Comparison of ENCODE assay signal across 23 cellular contexts in genomic region chr15:38441130-38441519, GRCh38. TPM values are rescaled to one million over a fixed set of nuclear protein-coding genes. Genes with fewer than 3 reads are reported as not detected.
DNase-seq lines count a peak whose midpoint lies in the region; TF ChIP-seq lines count a peak whose summit lies in the region.
"Had no signal": no experiment of that assay in that cellular context is flagged by ENCODE, and none has a peak within 500 bp of the region (broad histone marks: within the 10 kb centered on the region; RNA-seq: fewer than 3 reads in every experiment).

No MANE protein-coding gene starts in this region.

- peaks cover 9% of the 10 kb centered on the region for H3K27me3 Mint-ChIP-seq in H9 (ENCODE audit: low read depth)
- H3K27me3 Mint-ChIP-seq in activated T-helper 1 cell treated with anti-CD3 and anti-CD28 coated beads, Interleukin-12 subunit alpha, Interleukin-12 subunit beta, Interleukin-2, Interleukin-4 antibody, amounts not matched to agents 30 ng/mL and 10 ng/mL and 1 ng/mL, durations not matched to agents 14 hours and 24 hours and 36 hours (ENCODE audit: insufficient read depth): peaks cover 44% of the 10 kb centered on the region

- H3K4me2 ChIP-seq in H9 (ENCODE audit: insufficient read depth, insufficient read length, low read length): no peak overlapping the region

- H4K5ac ChIP-seq in H9 (ENCODE audit: insufficient read length, low read depth, low read length): no peak overlapping the region

- H3K27me3 ChIP-seq in H9 (ENCODE audit: insufficient read depth, low read length): no peaks in the 10 kb centered on the region
- H3K27me3 ChIP-seq: sigmoid colon had no signal

- no peak overlapping the region for H3K18ac ChIP-seq in H9 (ENCODE audit: insufficient read length, low read depth, low read length)

- no peak overlapping the region for H2BK20ac ChIP-seq in H9 (ENCODE audit: low read depth, low read length, poor library complexity, severe bottlenecking)

- no peak overlapping the region for H2BK120ac ChIP-seq in H9 (ENCODE audit: low read depth, low read length, poor library complexity, severe bottlenecking)

- no peak overlapping the region for H3K27ac ChIP-seq in H9 (ENCODE audit: insufficient read length, low read depth, low read length)
- H3K27ac ChIP-seq: 22Rv1, sigmoid colon had no signal

- H3K27ac Mint-ChIP-seq in H9: 0 out of 7 replicates have a peak overlapping the region, but pooled peaks of 1 of the 3 experiments have one; percentile 48
- peak overlapping the region; percentile 56 for H3K27ac Mint-ChIP-seq in activated T-helper 1 cell treated with anti-CD3 and anti-CD28 coated beads, Interleukin-12 subunit alpha, Interleukin-12 subunit beta, Interleukin-2, Interleukin-4 antibody, amounts not matched to agents 30 ng/mL and 10 ng/mL and 1 ng/mL, durations not matched to agents 14 hours and 24 hours and 36 hours
- H3K27ac Mint-ChIP-seq: activated CD8-positive, alpha-beta T cell treated with anti-CD3 and anti-CD28 coated beads, Interleukin-2, amount 10 ng/mL, durations not matched to agents 7 days and 5 days; activated naive CD8-positive, alpha-beta T cell treated with anti-CD3 and anti-CD28 coated beads, Interleukin-2, amount 50 U/mL, for 24 hours; CD4-positive, alpha-beta memory T cell; nephron progenitor cell had no signal

- WGBS in H9 (ENCODE audit: extremely low coverage, insufficient read length, low lambda C conversion rate): no CpG with 5 or more reads among the region's 3 CpGs

- no peaks in the 10 kb centered on the region; a peak in 1 of 7 replicates for H3K36me3 Mint-ChIP-seq in H9 (ENCODE audit: insufficient read depth in 1 of 3, low read depth in 3 of 3)
- H3K36me3 Mint-ChIP-seq in activated T-helper 1 cell treated with anti-CD3 and anti-CD28 coated beads, Interleukin-12 subunit alpha, Interleukin-12 subunit beta, Interleukin-2, Interleukin-4 antibody, amounts not matched to agents 30 ng/mL and 10 ng/mL and 1 ng/mL, durations not matched to agents 14 hours and 24 hours and 36 hours (ENCODE audit: low read depth): no peaks in the 10 kb centered on the region
- H3K36me3 Mint-ChIP-seq: CD4-positive, alpha-beta memory T cell had no signal

- no peak overlapping the region for H4K91ac ChIP-seq in H9 (ENCODE audit: insufficient read length, low read depth, low read length)

- intact Hi-C loops in activated T-helper 1 cell treated with anti-CD3 and anti-CD28 coated beads, Interleukin-12 subunit alpha, Interleukin-12 subunit beta, Interleukin-2, Interleukin-4 antibody, amounts not matched to agents 30 ng/mL and 10 ng/mL and 1 ng/mL, durations not matched to agents 14 hours and 24 hours and 36 hours (cut with micrococcal nuclease): loop anchor here (2.0 to 5.0 kb wide), 2 partner anchors 16 to 376 kb away; no protein-coding TSS in a partner anchor

- no peak overlapping the region for H2AFZ ChIP-seq in H9 (ENCODE audit: low read length)

- no peaks in the 10 kb centered on the region for H3K9me3 ChIP-seq in H9 (ENCODE audit: control insufficient read depth, low read depth, low read length)
- H3K9me3 ChIP-seq: sigmoid colon had no signal

- no peak overlapping the region for H2AK5ac ChIP-seq in H9 (ENCODE audit: insufficient read length, low read length)

- H3K4me1 Mint-ChIP-seq in H9: peaks cover 5 to 7% of the 10 kb centered on the region in 2 experiments
- H3K4me1 Mint-ChIP-seq in activated T-helper 1 cell treated with anti-CD3 and anti-CD28 coated beads, Interleukin-12 subunit alpha, Interleukin-12 subunit beta, Interleukin-2, Interleukin-4 antibody, amounts not matched to agents 30 ng/mL and 10 ng/mL and 1 ng/mL, durations not matched to agents 14 hours and 24 hours and 36 hours (ENCODE audit: low read depth): peaks cover 18% of the 10 kb centered on the region

- H3K56ac ChIP-seq in H9 (ENCODE audit: insufficient read length, low read depth, low read length): no peak overlapping the region

- H3K4ac ChIP-seq in H9 (ENCODE audit: low read depth, low read length): no peak overlapping the region

- H3K14ac ChIP-seq in H9 (ENCODE audit: insufficient read depth, low read length): no peak overlapping the region

- H3K23me2 ChIP-seq in H9 (ENCODE audit: insufficient read length, low read depth, low read length, poor library complexity, severe bottlenecking): no peaks in the 10 kb centered on the region

- no peaks in the 10 kb centered on the region for H3K4me1 ChIP-seq in H9 (ENCODE audit: insufficient read depth, low read length)

- peak; percentile 24 for DNase-seq in NCI-H2171 treated with DMSO at 0.1 percent for 48 hours (lab: John Stamatoyannopoulos, UW)
- DNase-seq in NCI-H2171 (lab: John Stamatoyannopoulos, UW): no peak
- no peak for DNase-seq in H9
- DNase-seq in activated T-helper 1 cell treated with anti-CD3 and anti-CD28 coated beads, Interleukin-12 subunit alpha, Interleukin-12 subunit beta, Interleukin-2, Interleukin-4 antibody, amounts not matched to agents 30 ng/mL and 10 ng/mL and 1 ng/mL, durations not matched to agents 14 hours and 24 hours and 36 hours (ENCODE audit: low spot score): no peak
- peak; percentile 4 for DNase-seq in retina
- no peak for DNase-seq in NCI-H128 (lab: John Stamatoyannopoulos, UW; ENCODE audit: unreplicated experiment)
- no peak for DNase-seq in Kasumi-1 (lab: John Stamatoyannopoulos, UW)
- DNase-seq in SIG-M5 treated with dmso at 0.1 percent for 504 hours (lab: John Stamatoyannopoulos, UW; ENCODE audit: unreplicated experiment): no peak
- DNase-seq: activated CD8-positive, alpha-beta T cell treated with anti-CD3 and anti-CD28 coated beads, Interleukin-2, amount 10 ng/mL, durations not matched to agents 7 days and 5 days; activated effector memory CD4-positive, alpha-beta T cell treated with anti-CD3 and anti-CD28 coated beads, Interleukin-2, amount 50 U/mL, for 16 hours; activated naive CD8-positive, alpha-beta T cell treated with anti-CD3 and anti-CD28 coated beads, Interleukin-2, amount 50 U/mL, for 24 hours; CD4-positive, alpha-beta memory T cell; central memory CD4-positive, alpha-beta T cell; dermis blood vessel endothelial cell; DMS 273 treated with DMSO at 0.1 percent for 48 hours; HCEC 1CT; kidney glomerular epithelial cell; NCI-H1048; SIG-M5; sigmoid colon; stimulated activated naive CD4-positive, alpha-beta T cell treated with Interleukin-2 at 50 U/mL for 16 hours had no signal

- no peak overlapping the region for H3K9ac ChIP-seq in H9 (ENCODE audit: extremely low read depth, insufficient read length, low read length)

- H2BK12ac ChIP-seq in H9 (ENCODE audit: insufficient read length, low read depth, low read length): peak overlapping the region; percentile 25

- no peak overlapping the region for H3K4me3 Mint-ChIP-seq in H9
- H3K4me3 Mint-ChIP-seq in activated T-helper 1 cell treated with anti-CD3 and anti-CD28 coated beads, Interleukin-12 subunit alpha, Interleukin-12 subunit beta, Interleukin-2, Interleukin-4 antibody, amounts not matched to agents 30 ng/mL and 10 ng/mL and 1 ng/mL, durations not matched to agents 14 hours and 24 hours and 36 hours: no peak overlapping the region
- H3K4me3 Mint-ChIP-seq: activated CD8-positive, alpha-beta T cell treated with anti-CD3 and anti-CD28 coated beads, Interleukin-2, amount 10 ng/mL, durations not matched to agents 7 days and 5 days; activated naive CD8-positive, alpha-beta T cell treated with anti-CD3 and anti-CD28 coated beads, Interleukin-2, amount 50 U/mL, for 24 hours; nephron progenitor cell had no signal

- no peak overlapping the region for H3K23ac ChIP-seq in H9 (ENCODE audit: insufficient read length, low read depth, low read length)

- H3T11ph ChIP-seq in H9 (ENCODE audit: low read length): no peak overlapping the region

- no peaks in the 10 kb centered on the region; a peak in 1 of 5 replicates for H3K9me3 Mint-ChIP-seq in H9
- H3K9me3 Mint-ChIP-seq in activated T-helper 1 cell treated with anti-CD3 and anti-CD28 coated beads, Interleukin-12 subunit alpha, Interleukin-12 subunit beta, Interleukin-2, Interleukin-4 antibody, amounts not matched to agents 30 ng/mL and 10 ng/mL and 1 ng/mL, durations not matched to agents 14 hours and 24 hours and 36 hours: no peaks in the 10 kb centered on the region
- H3K9me3 Mint-ChIP-seq: activated naive CD8-positive, alpha-beta T cell treated with anti-CD3 and anti-CD28 coated beads, Interleukin-2, amount 50 U/mL, for 24 hours had no signal

- H2BK5ac ChIP-seq in H9 (ENCODE audit: insufficient read length, low read length): no peak overlapping the region

- H2BK15ac ChIP-seq in H9 (ENCODE audit: low read depth, low read length): no peak overlapping the region

- no peak overlapping the region for H4K8ac ChIP-seq in H9 (replicated peaks; ENCODE audit: insufficient read length, low read depth, low read length)

- no peaks in the 10 kb centered on the region for H3K79me1 ChIP-seq in H9 (ENCODE audit: insufficient read depth, low read depth, low read length, poor library complexity, severe bottlenecking)

- no peaks in the 10 kb centered on the region for H3K79me2 ChIP-seq in H9 (ENCODE audit: insufficient read depth, low read length)

- no peaks in the 10 kb centered on the region for H4K20me1 ChIP-seq in H9 (ENCODE audit: control insufficient read depth, insufficient read depth, insufficient read length)

- TF ChIP-seq CTCF in H9 (conservative IDR thresholded peaks at IDR 0.05): no peak

RNA-seq across cellular contexts. Expression of gene FAM98B, which starts 12.8 kb away (rescaled TPM):
- total RNA-seq in H9 (2021): 50.0 and 51.1 TPM in 2 replicates
- total RNA-seq in activated T-helper 1 cell treated with anti-CD3 and anti-CD28 coated beads, Interleukin-12 subunit alpha, Interleukin-12 subunit beta, Interleukin-2, Interleukin-4 antibody, amounts not matched to agents 30 ng/mL and 10 ng/mL and 1 ng/mL, durations not matched to agents 14 hours and 24 hours and 36 hours: 64.4 and 66.9 TPM in 2 replicates

Comparison
In these comparisons a context has a peak if more than half of its experiments do, and no peak if none do; other contexts are left out.
1. DNase-seq: peak in NCI-H2171 treated with DMSO at 0.1 percent for 48 hours (single experiment) and retina (single experiment); none in NCI-H2171 (single experiment), H9 (single experiment), activated T-helper 1 cell treated with anti-CD3 and anti-CD28 coated beads, Interleukin-12 subunit alpha, Interleukin-12 subunit beta, Interleukin-2, Interleukin-4 antibody, amounts not matched to agents 30 ng/mL and 10 ng/mL and 1 ng/mL, durations not matched to agents 14 hours and 24 hours and 36 hours (single experiment), NCI-H128 (single experiment), Kasumi-1 (0 of 2) and SIG-M5 treated with dmso at 0.1 percent for 504 hours (single experiment).